In the genomic region with DNA sequence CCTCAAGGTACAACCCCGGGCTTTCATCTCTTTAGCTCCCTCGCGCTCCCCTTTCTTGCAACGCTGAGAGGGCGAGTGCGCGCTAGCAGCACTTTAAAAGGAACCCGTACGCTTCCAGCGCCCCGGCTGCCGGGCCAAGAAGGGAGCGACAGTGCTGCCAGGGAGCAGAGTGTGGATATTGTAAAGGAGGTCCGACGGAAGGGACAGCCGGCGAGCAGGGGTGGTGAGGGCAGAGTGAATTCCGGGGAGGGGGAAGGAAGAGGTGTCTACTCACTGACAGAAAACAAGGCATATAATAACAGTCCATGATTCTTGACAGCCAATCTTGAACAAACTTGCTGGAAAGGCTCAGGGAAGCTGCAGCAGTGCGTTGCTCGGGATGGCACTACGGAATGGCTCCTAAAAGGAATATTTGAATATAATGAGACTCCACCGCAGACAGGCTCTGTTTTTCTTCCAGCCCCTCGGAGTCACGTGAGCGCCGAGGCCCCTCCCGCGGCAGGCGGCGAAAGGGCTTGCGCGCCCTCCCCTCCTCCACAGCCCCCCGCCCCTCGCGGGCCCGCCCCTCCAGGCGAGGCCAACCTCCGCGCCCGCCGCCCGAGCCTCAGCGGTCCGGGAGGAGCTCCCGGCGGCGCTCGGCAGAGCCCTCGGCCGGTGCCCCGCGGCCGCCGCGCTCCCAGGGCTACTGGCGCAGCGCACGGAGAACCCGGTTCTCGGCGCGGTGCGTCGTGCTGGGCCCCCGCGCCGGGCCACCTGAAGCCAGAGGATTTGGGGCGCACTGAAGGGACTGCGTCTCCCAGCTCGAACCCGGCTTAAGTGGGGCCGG, we compare ENCODE assay signal across 8 cellular contexts. TPM values are rescaled to one million over a fixed set of nuclear protein-coding genes. Genes with fewer than 3 reads are reported as not detected.
A peak's percentile ranks its signal among the peaks of the same experiment; 100 is the strongest.
DNase-seq lines count a peak whose midpoint lies in the region; ATAC-seq and TF ChIP-seq lines count a peak whose summit lies in the region.

No MANE protein-coding gene starts in this region.

- no peaks in the 10 kb centered on the region for H3K9me3 ChIP-seq in heart right ventricle
- H3K9me3 ChIP-seq in osteoblast (ENCODE audit: low read depth, low read length), result no peaks in the 10 kb centered on the region

- DNase-seq in activated CD4-positive, alpha-beta T cell treated with anti-CD3 and anti-CD28 coated beads for 36 hours, result peak; percentile 47
- DNase-seq in activated CD4-positive, alpha-beta T cell treated with anti-CD3 and anti-CD28 coated beads, Interleukin-2, amount 50 U/mL, for 1 hour, result no peak
- peak; percentile 71 for DNase-seq in NCI-H1694 treated with DMSO at 0.1 percent for 48 hours (lab: John Stamatoyannopoulos, UW)
- DNase-seq in amygdala (lab: John Stamatoyannopoulos, UW), result peak in 33 of 56 donors; percentile 5 to 71 (median 35)
- peak; percentile 87 to 88 for DNase-seq in heart right ventricle
- DNase-seq in osteoblast (ENCODE audit: insufficient read length, low spot score, missing footprints), result peak; percentile 96
- DNase-seq in activated CD8-positive, alpha-beta memory T cell treated with anti-CD3 and anti-CD28 coated beads for 24 hours, result no peak

- H3K4me2 ChIP-seq in osteoblast (ENCODE audit: insufficient read depth, low read length), result peak overlapping the region; percentile 89

- H3K79me2 ChIP-seq in osteoblast (ENCODE audit: insufficient read depth, low read length), result no peaks in the 10 kb centered on the region

- H4K20me1 ChIP-seq in osteoblast (ENCODE audit: insufficient read depth, low read length), result peaks cover 2% of the 10 kb centered on the region

- H3K36me3 Mint-ChIP-seq in activated CD4-positive, alpha-beta T cell treated with anti-CD3 and anti-CD28 coated beads for 36 hours (ENCODE audit: low read depth), result no peaks in the 10 kb centered on the region

- intact Hi-C loops in activated CD4-positive, alpha-beta T cell treated with anti-CD3 and anti-CD28 coated beads for 36 hours (cut with DNase I, micrococcal nuclease), result no loop called here
- intact Hi-C loops in heart right ventricle (cut with DNase I), result loop anchor here in 6 of 10 donors (1.0 to 10.0 kb wide), 12 partner anchors 61 to 416 kb away; no protein-coding TSS in a partner anchor

- peak; percentile 37 for ATAC-seq in activated CD4-positive, alpha-beta T cell treated with anti-CD3 and anti-CD28 coated beads for 36 hours
- ATAC-seq in heart right ventricle (peak; percentile 85 to 94 (median 88)), HG03108 (IDR thresholded peaks at IDR 0.05; ENCODE audit: unreplicated experiment) (no peak)

- CTCF ChIA-PET in activated CD4-positive, alpha-beta T cell treated with anti-CD3 and anti-CD28 coated beads for 36 hours (lab: Charles Lee), result interaction anchor here (1.2 kb wide), 1 partner anchor 10 kb away, joined by 3 read pairs; no protein-coding TSS in a partner anchor

- H3K9me3 Mint-ChIP-seq in activated CD4-positive, alpha-beta T cell treated with anti-CD3 and anti-CD28 coated beads for 36 hours (ENCODE audit: low read depth), result no peaks in the 10 kb centered on the region

- H3K4me3 ChIP-seq in heart right ventricle (peak overlapping the region; percentile 52 to 83 (median 74)), osteoblast (ENCODE audit: insufficient read depth, low read length) (peak overlapping the region; percentile 65)

- peaks cover 60% of the 10 kb centered on the region for H3K27me3 Mint-ChIP-seq in activated CD4-positive, alpha-beta T cell treated with anti-CD3 and anti-CD28 coated beads for 36 hours

- POLR2A ChIA-PET in activated CD4-positive, alpha-beta T cell treated with anti-CD3 and anti-CD28 coated beads for 36 hours (lab: Charles Lee), result no interaction called here

- 1 to 2% methylated on average over 56 to 72 of the region's 72 CpGs for WGBS in heart right ventricle, 2 donors

- peak overlapping the region; percentile 86 to 98 (median 91) for H3K27ac ChIP-seq in heart right ventricle
- H3K27ac ChIP-seq in osteoblast (ENCODE audit: low read depth, low read length), result no peak overlapping the region

- H3K27ac Mint-ChIP-seq in activated CD4-positive, alpha-beta T cell treated with anti-CD3 and anti-CD28 coated beads for 36 hours, result no peak overlapping the region

- TF ChIP-seq CTCF in heart right ventricle (IDR thresholded peaks at IDR 0.05) (no peak), osteoblast (IDR thresholded peaks at IDR 0.05; ENCODE audit: extremely low read depth, low read depth, low read length) (no peak)

- peak overlapping the region; percentile 67 for H3K4me3 Mint-ChIP-seq in activated CD4-positive, alpha-beta T cell treated with anti-CD3 and anti-CD28 coated beads for 36 hours

- H2AFZ ChIP-seq in osteoblast (ENCODE audit: low read length), result peak overlapping the region; percentile 72

- peaks cover 35% of the 10 kb centered on the region for H3K4me1 Mint-ChIP-seq in activated CD4-positive, alpha-beta T cell treated with anti-CD3 and anti-CD28 coated beads for 36 hours

- H3K36me3 ChIP-seq in heart right ventricle (peaks cover 0 to 40% (median 4%) of the 10 kb centered on the region in 9 donors), osteoblast (ENCODE audit: insufficient read depth, low read length) (no peaks in the 10 kb centered on the region)

- H3K4me1 ChIP-seq in heart right ventricle (peaks cover 0 to 49% (median 27%) of the 10 kb centered on the region in 9 donors), osteoblast (ENCODE audit: insufficient read depth, low read length) (peaks cover 13% of the 10 kb centered on the region)

- H3K27me3 ChIP-seq in heart right ventricle, result peaks cover 0 to 64% (median 7%) of the 10 kb centered on the region in 7 donors
- H3K27me3 ChIP-seq in osteoblast (ENCODE audit: insufficient read depth, low read length), result peaks cover 88% of the 10 kb centered on the region

RNA-seq across cellular contexts. Expression of gene BMP4, which starts 3.4 kb away (rescaled TPM):
- not detected for total RNA-seq in activated CD4-positive, alpha-beta T cell treated with anti-CD3 and anti-CD28 coated beads for 36 hours
- 10 to 100 TPM in 1 of 10 donors, 1 to 10 TPM in 9; 4.4 to 10.6 (median 5.8) TPM for total RNA-seq in heart right ventricle
- 1 to 10 TPM; 4.7 to 5.0 TPM for polyA plus RNA-seq in heart right ventricle
- total RNA-seq in osteoblast, result 6.8 and 7.6 TPM in 2 replicates

Comparison
In these comparisons a context has a peak if more than half of its experiments do, and no peak if none do; other contexts are left out.
1. DNase-seq: peak in activated CD4-positive, alpha-beta T cell treated with anti-CD3 and anti-CD28 coated beads for 36 hours (single experiment), NCI-H1694 treated with DMSO at 0.1 percent for 48 hours (single experiment), amygdala (33 of 56), heart right ventricle (2 of 2) and osteoblast (single experiment); none in activated CD4-positive, alpha-beta T cell treated with anti-CD3 and anti-CD28 coated beads, Interleukin-2, amount 50 U/mL, for 1 hour (single experiment) and activated CD8-positive, alpha-beta memory T cell treated with anti-CD3 and anti-CD28 coated beads for 24 hours (single experiment).
2. intact Hi-C loops: an anchor here in heart right ventricle (1.0 to 10.0 kb wide); none called in activated CD4-positive, alpha-beta T cell treated with anti-CD3 and anti-CD28 coated beads for 36 hours.